In genomic region chr2:71843391-71843850, GRCh38 we compare ENCODE assay signal across 11 cellular contexts.
DNase-seq lines count a peak whose midpoint lies in the region; ATAC-seq and TF ChIP-seq lines count a peak whose summit lies in the region.
"Had no signal": no experiment of that assay in that cellular context is flagged by ENCODE, and none has a peak within 500 bp of the region (broad histone marks: within the 10 kb centered on the region; RNA-seq: fewer than 3 reads in every experiment).

No MANE protein-coding gene starts in this region.

- peaks cover 0 to 15% (median 0%) of the 10 kb centered on the region in 9 donors for H3K4me1 ChIP-seq in heart right ventricle
- H3K4me1 ChIP-seq in spleen = no peaks in the 10 kb centered on the region

- 63 to 67% methylated on average over 3 of the region's 3 CpGs for WGBS in heart right ventricle, 2 donors
- 63 to 87% (median 78%) methylated on average over 3 of the region's 3 CpGs for WGBS in spleen, 5 donors

- peaks cover 0 to 9% (median 0%) of the 10 kb centered on the region in 11 donors for H3K9me3 ChIP-seq in heart right ventricle
- H3K9me3 ChIP-seq in spleen = no peaks in the 10 kb centered on the region

- peak overlapping the region in 1 of 10 donors; percentile 14 for H3K27ac ChIP-seq in heart right ventricle
- H3K27ac ChIP-seq in spleen = no peak overlapping the region
- H3K27ac ChIP-seq: epithelial cell of prostate had no signal

- TF ChIP-seq CTCF in heart right ventricle (IDR thresholded peaks at IDR 0.05) (no peak), spleen (IDR thresholded peaks at IDR 0.05 in 8 of 11, conservative IDR thresholded peaks at IDR 0.05 in 3 of 11) (no peak)

- H3K4me3 ChIP-seq in heart right ventricle (no peak overlapping the region), spleen (no peak overlapping the region)

- intact Hi-C loops in heart right ventricle (cut with DNase I) (no loop called here), spleen (cut with DNase I; ENCODE audit: low total_unique reads) (no loop called here)

- no peak for TF ChIP-seq POLR2A in spleen (IDR thresholded peaks at IDR 0.05)

- H3K27me3 ChIP-seq in heart right ventricle (no peaks in the 10 kb centered on the region), spleen (replicated peaks in 1 of 7) (no peaks in the 10 kb centered on the region)

- H3K36me3 ChIP-seq in heart right ventricle (no peaks in the 10 kb centered on the region), spleen (no peaks in the 10 kb centered on the region)

- ATAC-seq in heart right ventricle (peak in 5 of 8 donors; percentile 51 to 95 (median 72)), HG03108 (IDR thresholded peaks at IDR 0.05; ENCODE audit: unreplicated experiment) (no peak)

- peak; percentile 17 for DNase-seq in HPDE6-E6E7 (ENCODE audit: extremely low spot score)
- peak; percentile 57 for DNase-seq in astrocyte of the hippocampus (ENCODE audit: low read depth, low spot score)
- no peak for DNase-seq in heart right ventricle
- peak; percentile 32 for DNase-seq in spleen
- DNase-seq in iPS-NIHi11 (ENCODE audit: low spot score) = no peak
- no peak for DNase-seq in SHP77 treated with DMSO at 0.1 percent for 48 hours (lab: John Stamatoyannopoulos, UW)
- DNase-seq: activated CD4-positive, CD25-positive, alpha-beta regulatory T cell treated with anti-CD3 and anti-CD28 coated beads, Interleukin-2, amount 50 U/mL, for 72 hours; DMS 273 treated with DMSO at 0.1 percent for 48 hours; NCI-H1105 had no signal

Comparison
In these comparisons a context has a peak if more than half of its experiments do, and no peak if none do; other contexts are left out.
1. DNase-seq: peak in HPDE6-E6E7 (single experiment), astrocyte of the hippocampus (single experiment) and spleen (single experiment); none in heart right ventricle (0 of 2), iPS-NIHi11 (single experiment) and SHP77 treated with DMSO at 0.1 percent for 48 hours (single experiment).